In the genomic region with DNA sequence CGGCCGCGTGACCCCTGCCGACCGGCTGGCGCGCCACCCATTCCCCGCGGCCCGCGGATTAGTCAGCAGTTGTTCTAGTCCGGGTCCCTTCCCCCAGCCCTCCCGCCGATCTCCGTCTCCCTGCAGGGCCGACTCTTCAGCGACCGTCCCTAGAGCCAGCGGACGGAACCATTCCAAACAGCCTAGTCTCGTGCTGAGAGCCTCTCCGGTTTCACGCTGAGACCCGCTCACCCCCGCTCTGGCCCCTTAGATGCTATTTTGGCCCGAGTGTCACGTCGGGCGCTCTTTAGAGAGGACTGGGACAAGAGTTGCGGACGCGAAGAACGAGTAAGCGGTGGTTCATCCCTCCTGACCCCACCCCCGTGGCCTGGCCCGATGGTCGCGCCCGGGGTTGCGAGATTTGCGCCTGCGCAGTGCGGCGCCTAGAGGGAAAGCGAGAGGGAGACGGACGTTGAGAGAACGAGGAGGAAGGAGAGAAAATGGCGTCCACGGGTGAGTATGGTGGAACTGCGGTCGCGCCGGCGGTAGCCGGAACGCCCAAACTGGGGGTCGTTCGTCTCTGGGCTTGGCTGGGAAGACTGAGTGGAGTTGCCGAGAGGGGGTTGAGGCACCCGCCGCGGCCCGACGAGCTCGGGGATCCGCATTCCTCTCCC, we compare ENCODE assay signal across 1 cellular context.
TF ChIP-seq lines count a peak whose summit lies in the region.

A gene with protein sequence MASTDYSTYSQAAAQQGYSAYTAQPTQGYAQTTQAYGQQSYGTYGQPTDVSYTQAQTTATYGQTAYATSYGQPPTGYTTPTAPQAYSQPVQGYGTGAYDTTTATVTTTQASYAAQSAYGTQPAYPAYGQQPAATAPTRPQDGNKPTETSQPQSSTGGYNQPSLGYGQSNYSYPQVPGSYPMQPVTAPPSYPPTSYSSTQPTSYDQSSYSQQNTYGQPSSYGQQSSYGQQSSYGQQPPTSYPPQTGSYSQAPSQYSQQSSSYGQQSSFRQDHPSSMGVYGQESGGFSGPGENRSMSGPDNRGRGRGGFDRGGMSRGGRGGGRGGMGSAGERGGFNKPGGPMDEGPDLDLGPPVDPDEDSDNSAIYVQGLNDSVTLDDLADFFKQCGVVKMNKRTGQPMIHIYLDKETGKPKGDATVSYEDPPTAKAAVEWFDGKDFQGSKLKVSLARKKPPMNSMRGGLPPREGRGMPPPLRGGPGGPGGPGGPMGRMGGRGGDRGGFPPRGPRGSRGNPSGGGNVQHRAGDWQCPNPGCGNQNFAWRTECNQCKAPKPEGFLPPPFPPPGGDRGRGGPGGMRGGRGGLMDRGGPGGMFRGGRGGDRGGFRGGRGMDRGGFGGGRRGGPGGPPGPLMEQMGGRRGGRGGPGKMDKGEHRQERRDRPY (plus strand): TSS at position 411 of the 653 bp plus-strand sequence. CDS start 69 bp downstream, at position 480.
RHBDD3 (minus strand) TSS at position 124 of the 653 bp plus-strand sequence. CDS start 2,355 bp downstream, outside the sequence.

TF ChIP-seq in HepG2, 621 proteins besides CTCF, POLR2A, EP300 and RAD21 (continued from another document):
- TF ChIP-seq ZHX2 (IDR thresholded peaks at IDR 0.05; ENCODE audit: low read depth) (0 out of 2 replicates have a peak, but pooled peaks have one; percentile 21), ZHX2 (CRISPR knock-in tag; IDR thresholded peaks at IDR 0.05; ENCODE audit: borderline replicate concordance) (no peak), ZNF574 (CRISPR knock-in tag; IDR thresholded peaks at IDR 0.05) (peak; percentile 81), CEBPB (IDR thresholded peaks at IDR 0.05; ENCODE audit: borderline replicate concordance, low read depth, low read length) (peak; percentile 53; the same call in 1 of the 2 replicates), RORA (CRISPR knock-in tag; IDR thresholded peaks at IDR 0.05) (no peak)
- TF ChIP-seq, protein P1, sequence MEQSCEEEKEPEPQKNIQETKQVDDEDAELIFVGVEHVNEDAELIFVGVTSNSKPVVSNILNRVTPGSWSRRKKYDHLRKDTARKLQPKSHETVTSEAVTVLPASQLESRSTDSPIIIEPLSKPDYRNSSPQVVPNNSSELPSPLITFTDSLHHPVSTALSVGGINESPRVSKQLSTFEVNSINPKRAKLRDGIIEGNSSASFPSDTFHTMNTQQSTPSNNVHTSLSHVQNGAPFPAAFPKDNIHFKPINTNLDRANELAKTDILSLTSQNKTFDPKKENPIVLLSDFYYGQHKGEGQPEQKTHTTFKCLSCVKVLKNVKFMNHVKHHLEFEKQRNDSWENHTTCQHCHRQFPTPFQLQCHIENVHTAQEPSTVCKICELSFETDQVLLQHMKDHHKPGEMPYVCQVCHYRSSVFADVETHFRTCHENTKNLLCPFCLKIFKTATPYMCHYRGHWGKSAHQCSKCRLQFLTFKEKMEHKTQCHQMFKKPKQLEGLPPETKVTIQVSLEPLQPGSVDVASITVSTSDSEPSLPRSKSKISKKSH (CRISPR knock-in tag; IDR thresholded peaks at IDR 0.05; ENCODE audit: borderline replicate concordance) = peak; percentile 60; the same call in 1 of the 2 replicates
